In the genomic region with DNA sequence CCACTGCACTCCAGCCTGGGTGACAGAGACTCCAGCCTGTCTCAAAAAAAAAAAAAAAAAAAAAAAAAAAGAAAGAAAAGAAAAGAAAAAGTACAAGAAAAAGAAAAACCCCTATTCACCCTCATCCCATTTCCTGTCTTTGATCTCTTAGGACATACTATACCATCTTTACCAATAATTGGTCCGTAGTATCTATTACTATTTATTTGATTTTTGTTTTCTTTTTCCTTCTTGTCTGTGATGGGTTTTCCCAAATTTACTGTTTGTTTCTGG, we compare ENCODE assay signal across 9 cellular contexts. TPM values are rescaled to one million over a fixed set of nuclear protein-coding genes. Genes with fewer than 3 reads are reported as not detected.
DNase-seq lines count a peak whose midpoint lies in the region; ATAC-seq, FAIRE-seq and TF ChIP-seq lines count a peak whose summit lies in the region.
"Had no signal": no experiment of that assay in that cellular context is flagged by ENCODE, and none has a peak within 500 bp of the region (broad histone marks: within the 10 kb centered on the region; RNA-seq: fewer than 3 reads in every experiment).

No MANE protein-coding gene starts in this region.

- POLR2A ChIA-PET in activated CD8-positive, alpha-beta T cell treated with anti-CD3 and anti-CD28 coated beads for 36 hours (lab: Charles Lee): interaction anchor here (0.6 to 1.5 kb wide), 3 partner anchors 72 to 78 kb away, joined by 3 to 6 read pairs (median 3); no protein-coding TSS in a partner anchor

- no peak for FAIRE-seq in keratinocyte (lab: Jason Lieb, UNC)

- dilution Hi-C loops in keratinocyte (cut with MboI; ENCODE audit: extremely low pct_ligation_motif_present, low sequenced_read_pairs): no loop called here

- H4K20me1 ChIP-seq in keratinocyte (ENCODE audit: control insufficient read depth, extremely low read depth, insufficient read depth, low read length): no peaks in the 10 kb centered on the region

- no peaks in the 10 kb centered on the region for H3K9me1 ChIP-seq in keratinocyte (ENCODE audit: control insufficient read depth, extremely low read depth, insufficient read depth, low read length)

- no peak for TF ChIP-seq CTCF in cardiac muscle cell (IDR thresholded peaks at IDR 0.05; ENCODE audit: low read depth, low read length)
- TF ChIP-seq CTCF in activated CD8-positive, alpha-beta T cell treated with anti-CD3 and anti-CD28 coated beads for 36 hours (IDR thresholded peaks at IDR 0.05): no peak
- no peak for TF ChIP-seq CTCF in keratinocyte (optimal IDR thresholded peaks at IDR 0.05 in 1 of 3, IDR thresholded peaks at IDR 0.05 in 1 of 3, conservative IDR thresholded peaks at IDR 0.05 in 1 of 3; ENCODE audit: extremely low read depth in 1 of 3, insufficient read depth in 2 of 3, low read length in 3 of 3)
- no peak for TF ChIP-seq CTCF in type B pancreatic cell (conservative IDR thresholded peaks at IDR 0.05)

- CTCF ChIA-PET in activated CD8-positive, alpha-beta T cell treated with anti-CD3 and anti-CD28 coated beads for 36 hours (lab: Charles Lee): no interaction called here

- H2AFZ ChIP-seq in keratinocyte (ENCODE audit: control insufficient read depth, low read length): no peak overlapping the region

- H3K27ac Mint-ChIP-seq in activated CD8-positive, alpha-beta T cell treated with anti-CD3 and anti-CD28 coated beads for 36 hours: peak overlapping the region; percentile 95
- H3K27ac Mint-ChIP-seq in type B pancreatic cell: peak overlapping the region; percentile 97

- peak overlapping the region; percentile 64 for H3K4me3 ChIP-seq in cardiac muscle cell
- H3K4me3 ChIP-seq in keratinocyte (ENCODE audit: control insufficient read depth in 2 of 3, extremely low read depth in 1 of 3, insufficient read depth in 2 of 3, low read depth in 1 of 3, low read length in 3 of 3): peak overlapping the region in 1 of 3 experiments; percentile 46

- H3K27ac ChIP-seq in cardiac muscle cell: peak overlapping the region; percentile 98
- H3K27ac ChIP-seq in keratinocyte (ENCODE audit: control insufficient read depth, insufficient read depth, low read length): no peak overlapping the region

- no peaks in the 10 kb centered on the region for H3K36me3 Mint-ChIP-seq in activated CD8-positive, alpha-beta T cell treated with anti-CD3 and anti-CD28 coated beads for 36 hours (ENCODE audit: low read depth)
- H3K36me3 Mint-ChIP-seq in type B pancreatic cell: no peaks in the 10 kb centered on the region

- H3K9me3 ChIP-seq in cardiac muscle cell (ENCODE audit: low read depth) (no peaks in the 10 kb centered on the region), keratinocyte (ENCODE audit: control insufficient read depth, low read depth, low read length) (no peaks in the 10 kb centered on the region)
- H3K9me3 ChIP-seq: testis had no signal

- H3K9ac ChIP-seq in keratinocyte (ENCODE audit: control insufficient read depth, extremely low read depth, insufficient read depth, low read length): no peak overlapping the region

- peak overlapping the region; percentile 88 for H3K4me2 ChIP-seq in keratinocyte (ENCODE audit: control insufficient read depth, extremely low read depth, insufficient read depth, low read depth, low read length)

- no peaks in the 10 kb centered on the region for H3K36me3 ChIP-seq in cardiac muscle cell
- H3K36me3 ChIP-seq in keratinocyte (ENCODE audit: control insufficient read depth in 2 of 2, extremely low read depth in 1 of 2, insufficient read depth in 2 of 2, low read length in 2 of 2): no peaks in the 10 kb centered on the region

- H3K4me1 Mint-ChIP-seq in activated CD8-positive, alpha-beta T cell treated with anti-CD3 and anti-CD28 coated beads for 36 hours (ENCODE audit: low read depth): peaks cover 44% of the 10 kb centered on the region
- H3K4me1 Mint-ChIP-seq in type B pancreatic cell (ENCODE audit: unreplicated experiment): peaks cover 36% of the 10 kb centered on the region

- peak overlapping the region; percentile 90 for H3K4me3 Mint-ChIP-seq in activated CD8-positive, alpha-beta T cell treated with anti-CD3 and anti-CD28 coated beads for 36 hours
- peak overlapping the region; percentile 96 for H3K4me3 Mint-ChIP-seq in type B pancreatic cell

- peaks cover 4% of the 10 kb centered on the region for H3K27me3 Mint-ChIP-seq in activated CD8-positive, alpha-beta T cell treated with anti-CD3 and anti-CD28 coated beads for 36 hours
- H3K27me3 Mint-ChIP-seq in type B pancreatic cell: peaks cover 7% of the 10 kb centered on the region

- H3K9me3 Mint-ChIP-seq in activated CD8-positive, alpha-beta T cell treated with anti-CD3 and anti-CD28 coated beads for 36 hours: no peaks in the 10 kb centered on the region
- no peaks in the 10 kb centered on the region for H3K9me3 Mint-ChIP-seq in type B pancreatic cell

- intact Hi-C loops in Right ventricle myocardium inferior (cut with DNase I): loop anchor here (1.0 to 2.0 kb wide), 2 partner anchors 42 to 44 kb away; a partner anchor contains a TSS
- intact Hi-C loops in activated CD8-positive, alpha-beta T cell treated with anti-CD3 and anti-CD28 coated beads for 36 hours (cut with micrococcal nuclease): loop anchor here (1.0 kb wide), 1 partner anchor 105 kb away; no protein-coding TSS in a partner anchor

- H3K4me1 ChIP-seq in cardiac muscle cell (ENCODE audit: low read depth): peaks cover 3% of the 10 kb centered on the region
- peaks cover 27% of the 10 kb centered on the region for H3K4me1 ChIP-seq in keratinocyte (ENCODE audit: control insufficient read depth, extremely low read depth, insufficient read depth, low read length)

- ATAC-seq in Right ventricle myocardium inferior: no peak
- ATAC-seq in activated CD8-positive, alpha-beta T cell treated with anti-CD3 and anti-CD28 coated beads for 36 hours: no peak

- H3K79me2 ChIP-seq in keratinocyte (ENCODE audit: control insufficient read depth, insufficient read depth, low read length): no peaks in the 10 kb centered on the region

- DNase-seq in cardiac muscle cell (ENCODE audit: low read depth in 1 of 2, low spot score in 1 of 2): no peak
- no peak for DNase-seq in Right ventricle myocardium inferior (ENCODE audit: missing footprints)
- DNase-seq in activated CD8-positive, alpha-beta T cell treated with anti-CD3 and anti-CD28 coated beads for 36 hours: no peak
- no peak for DNase-seq in keratinocyte (ENCODE audit: low read depth, low spot score)
- DNase-seq in type B pancreatic cell (ENCODE audit: extremely low spot score, unreplicated experiment): no peak
- no peak for DNase-seq in SIG-M5 treated with dmso at 0.1 percent for 504 hours (lab: John Stamatoyannopoulos, UW; ENCODE audit: unreplicated experiment)
- no peak for DNase-seq in NCI-H446 (lab: John Stamatoyannopoulos, UW)
- DNase-seq in DMS153 (lab: John Stamatoyannopoulos, UW): no peak

- no peaks in the 10 kb centered on the region for H3K27me3 ChIP-seq in cardiac muscle cell
- peaks cover 11% of the 10 kb centered on the region for H3K27me3 ChIP-seq in keratinocyte (ENCODE audit: control insufficient read depth, extremely low read depth, insufficient read depth, low read length)
- H3K27me3 ChIP-seq: testis had no signal

RNA-seq across cellular contexts. Expression of a gene that starts 41.6 kb away (rescaled TPM):
- total RNA-seq in cardiac muscle cell: 150 and 323 TPM in 2 replicates
- polyA plus RNA-seq in cardiac muscle cell: 148 and 367 TPM in 2 replicates
- 48.7 TPM for total RNA-seq in Right ventricle myocardium inferior
- 10 to 100 TPM; 72.6 to 75.7 TPM for total RNA-seq in activated CD8-positive, alpha-beta T cell treated with anti-CD3 and anti-CD28 coated beads for 36 hours
- polyA plus RNA-seq in keratinocyte: 97.1 to 270 TPM (median 145 TPM) in 3 replicates
- polyA plus RNA-seq in keratinocyte (2011; ENCODE audit: low read depth): 68.3 TPM
- polyA plus RNA-seq in keratinocyte (2011; cell fraction: cytosol; rRNA removed): 51.5 and 52.7 TPM in 2 replicates
- 143 and 148 TPM in 2 replicates for polyA plus RNA-seq in keratinocyte (2011; cell fraction: nucleus; rRNA removed)
- polyA plus RNA-seq in keratinocyte (2012; ENCODE audit: low replicate concordance): 62.5 and 209 TPM in 2 replicates
- polyA minus RNA-seq in keratinocyte: 103 to 122 TPM (median 112 TPM) in 3 replicates
- 85.0 TPM for polyA minus RNA-seq in keratinocyte (2011; cell fraction: cytosol; rRNA and poly(A)+ RNA removed)
- polyA minus RNA-seq in keratinocyte (2011; cell fraction: nucleus; rRNA and poly(A)+ RNA removed): 106 and 149 TPM in 2 replicates
- total RNA-seq in type B pancreatic cell (ENCODE audit: low replicate concordance): 198 and 209 TPM in 2 replicates
